In the genomic region with DNA sequence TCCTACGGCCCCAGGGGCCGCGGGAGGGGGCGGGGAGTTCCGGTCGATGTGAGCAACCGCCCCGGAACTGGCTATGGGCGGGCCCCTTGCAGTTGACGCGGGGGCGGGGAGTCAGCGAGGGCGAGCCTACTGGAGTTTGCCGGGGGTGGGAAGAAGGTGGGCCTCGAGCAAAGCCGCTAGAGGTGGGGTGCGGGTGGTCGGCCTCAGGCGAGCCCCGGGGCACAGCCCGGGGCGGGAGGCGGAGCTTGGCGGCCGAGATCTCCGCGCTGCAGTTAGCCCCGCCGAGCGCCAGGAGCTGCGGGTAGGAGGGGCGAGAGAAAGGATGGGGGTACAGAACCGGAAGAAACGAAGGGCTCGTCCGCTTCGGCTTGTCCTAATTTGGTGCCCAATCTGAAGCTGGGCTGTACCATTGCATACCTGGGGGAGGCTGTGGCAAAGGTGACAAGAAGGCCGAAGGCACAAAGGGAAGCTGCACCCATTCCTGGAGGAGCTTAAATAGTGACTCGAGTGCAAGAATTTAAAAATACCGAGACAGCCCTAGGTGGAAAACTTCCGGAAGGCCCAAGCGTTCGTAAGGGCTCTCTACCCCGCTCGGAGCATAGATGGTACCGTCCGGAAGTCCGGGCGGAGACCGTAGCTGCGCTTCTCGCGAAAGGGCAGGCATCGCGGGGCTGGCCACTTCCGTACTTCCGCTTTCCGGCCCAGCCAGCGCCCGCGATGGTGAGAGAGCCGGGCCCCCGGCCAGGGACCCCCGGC, we compare ENCODE assay signal across 8 cellular contexts. TPM values are rescaled to one million over a fixed set of nuclear protein-coding genes. Genes with fewer than 3 reads are reported as not detected.
A peak's percentile ranks its signal among the peaks of the same experiment; 100 is the strongest.
DNase-seq lines count a peak whose midpoint lies in the region; ATAC-seq and TF ChIP-seq lines count a peak whose summit lies in the region.

Gene ARPC4 (plus strand): TSS at position 678 of the 756 bp plus-strand sequence. CDS start 40 bp downstream, at position 718.
A gene with protein sequence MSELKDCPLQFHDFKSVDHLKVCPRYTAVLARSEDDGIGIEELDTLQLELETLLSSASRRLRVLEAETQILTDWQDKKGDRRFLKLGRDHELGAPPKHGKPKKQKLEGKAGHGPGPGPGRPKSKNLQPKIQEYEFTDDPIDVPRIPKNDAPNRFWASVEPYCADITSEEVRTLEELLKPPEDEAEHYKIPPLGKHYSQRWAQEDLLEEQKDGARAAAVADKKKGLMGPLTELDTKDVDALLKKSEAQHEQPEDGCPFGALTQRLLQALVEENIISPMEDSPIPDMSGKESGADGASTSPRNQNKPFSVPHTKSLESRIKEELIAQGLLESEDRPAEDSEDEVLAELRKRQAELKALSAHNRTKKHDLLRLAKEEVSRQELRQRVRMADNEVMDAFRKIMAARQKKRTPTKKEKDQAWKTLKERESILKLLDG (minus strand): TSS at position 69 of the 756 bp plus-strand sequence. CDS start 1,007 bp downstream, outside the sequence.

- peak within 1 kb of the TSS; percentile 99 for H3K4me3 Mint-ChIP-seq in CD4-positive, alpha-beta T cell
- H3K4me3 Mint-ChIP-seq in activated CD4-positive, alpha-beta memory T cell treated with anti-CD3 and anti-CD28 coated beads for 36 hours, result peak within 1 kb of the TSS; percentile 99

- H3K36me3 ChIP-seq in right lobe of liver, result peaks cover 0 to 26% (median 9%) of the 10 kb centered on the region in 4 donors

- ATAC-seq in CD4-positive, alpha-beta T cell (ENCODE audit: poor library complexity), result peak; percentile 85
- peak; percentile 83 for ATAC-seq in GM19455 (IDR thresholded peaks at IDR 0.05; ENCODE audit: unreplicated experiment)
- ATAC-seq in right lobe of liver, result peak; percentile 93 to 95 (median 94)

- H3K4me1 Mint-ChIP-seq in CD4-positive, alpha-beta T cell (ENCODE audit: low read depth), result peaks cover 76% of the 10 kb centered on the region
- peaks cover 65% of the 10 kb centered on the region for H3K4me1 Mint-ChIP-seq in activated CD4-positive, alpha-beta memory T cell treated with anti-CD3 and anti-CD28 coated beads for 36 hours (ENCODE audit: low read depth)

- DNase-seq in CD4-positive, alpha-beta T cell, result peak; percentile 82 to 90 (median 87)
- DNase-seq in HK-2 (ENCODE audit: unreplicated experiment), result peak; percentile 87
- peak; percentile 82 for DNase-seq in NCI-H82 treated with DMSO at 0.1 percent for 48 hours (lab: John Stamatoyannopoulos, UW; ENCODE audit: unreplicated experiment)
- peak; percentile 93 for DNase-seq in activated CD4-positive, alpha-beta memory T cell treated with anti-CD3 and anti-CD28 coated beads for 36 hours
- peak; percentile 93 to 96 for DNase-seq in dermis microvascular lymphatic vessel endothelial cell (ENCODE audit: low read depth in 2 of 2)
- peak; percentile 94 to 95 (median 95) for DNase-seq in right lobe of liver
- DNase-seq in stimulated activated CD4-positive, alpha-beta T cell treated with anti-CD3 and anti-CD28 coated beads, Interleukin-4, amount 100 ng/mL, for 24 hours, result peak; percentile 89

- no peaks in the 10 kb centered on the region for H3K9me3 ChIP-seq in CD4-positive, alpha-beta T cell (ENCODE audit: control insufficient read depth, low read length)
- no peaks in the 10 kb centered on the region for H3K9me3 ChIP-seq in right lobe of liver

- peaks cover 0 to 14% (median 8%) of the 10 kb centered on the region in 4 donors for H3K4me1 ChIP-seq in right lobe of liver

- H3K9me3 Mint-ChIP-seq in CD4-positive, alpha-beta T cell, result no peaks in the 10 kb centered on the region
- H3K9me3 Mint-ChIP-seq in activated CD4-positive, alpha-beta memory T cell treated with anti-CD3 and anti-CD28 coated beads for 36 hours, result no peaks in the 10 kb centered on the region

- peak within 1 kb of the TSS; percentile 78 to 94 (median 84) for H3K4me3 ChIP-seq in right lobe of liver

- CTCF ChIA-PET in CD4-positive, alpha-beta T cell (lab: Charles Lee), result interaction anchor here (0.6 to 1.5 kb wide), 5 partner anchors 16 to 140 kb away, joined by 4 to 8 read pairs (median 6); partner anchors contain the start of genes CRELD1 and OGG1
- CTCF ChIA-PET in activated CD4-positive, alpha-beta memory T cell treated with anti-CD3 and anti-CD28 coated beads for 36 hours (lab: Charles Lee), result interaction anchor here (0.7 to 1.5 kb wide), 14 partner anchors 10 to 393 kb away, joined by 3 to 14 read pairs (median 4); partner anchors contain the start of genes BRPF1, OGG1 and TTLL3

- H3K27ac ChIP-seq in CD4-positive, alpha-beta T cell (ENCODE audit: low read depth, low read length), result peak within 1 kb of the TSS; percentile 95
- H3K27ac ChIP-seq in right lobe of liver, result peak within 1 kb of the TSS; percentile 92 to 99 (median 99)

- peak within 1 kb of the TSS; percentile 99 for H3K27ac Mint-ChIP-seq in CD4-positive, alpha-beta T cell
- peak within 1 kb of the TSS; percentile 99 for H3K27ac Mint-ChIP-seq in activated CD4-positive, alpha-beta memory T cell treated with anti-CD3 and anti-CD28 coated beads for 36 hours

- TF ChIP-seq POLR2A in right lobe of liver (IDR thresholded peaks at IDR 0.05), result peak; percentile 71

- no peaks in the 10 kb centered on the region for H3K27me3 ChIP-seq in CD4-positive, alpha-beta T cell (ENCODE audit: control insufficient read depth, insufficient read depth, low read length)
- H3K27me3 ChIP-seq in right lobe of liver, result no peaks in the 10 kb centered on the region

- peaks cover 73% of the 10 kb centered on the region for H3K36me3 Mint-ChIP-seq in CD4-positive, alpha-beta T cell (ENCODE audit: low read depth)
- peaks cover 57% of the 10 kb centered on the region for H3K36me3 Mint-ChIP-seq in activated CD4-positive, alpha-beta memory T cell treated with anti-CD3 and anti-CD28 coated beads for 36 hours

- no peak for TF ChIP-seq CTCF in CD4-positive, alpha-beta T cell (IDR thresholded peaks at IDR 0.05)
- TF ChIP-seq CTCF in right lobe of liver (IDR thresholded peaks at IDR 0.05), result no peak

- 0% methylated on average over 23 of the region's 65 CpGs for WGBS in right lobe of liver (ENCODE audit: insufficient coverage, low coverage, low lambda C conversion rate, missing lambda C conversion rate)

- POLR2A ChIA-PET in CD4-positive, alpha-beta T cell (lab: Charles Lee), result interaction anchor here (0.8 to 2.7 kb wide), 34 partner anchors 11 to 528 kb away, joined by 3 to 64 read pairs (median 5); partner anchors contain the start of genes BRPF1, CAMK1, CRELD1 and EMC3
- POLR2A ChIA-PET in activated CD4-positive, alpha-beta memory T cell treated with anti-CD3 and anti-CD28 coated beads for 36 hours (lab: Charles Lee), result interaction anchor here (0.9 to 2.0 kb wide), 15 partner anchors 11 to 456 kb away, joined by 3 to 24 read pairs (median 5); partner anchors contain the start of genes BRPF1, CAMK1, OGG1 and SETD5

- no peaks in the 10 kb centered on the region for H3K27me3 Mint-ChIP-seq in CD4-positive, alpha-beta T cell
- no peaks in the 10 kb centered on the region for H3K27me3 Mint-ChIP-seq in activated CD4-positive, alpha-beta memory T cell treated with anti-CD3 and anti-CD28 coated beads for 36 hours

- intact Hi-C loops in CD4-positive, alpha-beta T cell (cut with DNase I, micrococcal nuclease), result loop anchor here (1.0 to 10.0 kb wide), 11 partner anchors 16 to 530 kb away; partner anchors contain the start of genes BRPF1 (in 2 of the 2), MTMR14 (in 2 of the 2), EMC3 (in 1 of the 2) and RPUSD3 (in 1 of the 2)
- intact Hi-C loops in activated CD4-positive, alpha-beta memory T cell treated with anti-CD3 and anti-CD28 coated beads for 36 hours (cut with micrococcal nuclease), result loop anchor here (1.0 to 5.0 kb wide), 9 partner anchors 14 to 395 kb away; partner anchors contain the start of genes BRPF1, CRELD1, FANCD2 and MTMR14
- intact Hi-C loops in right lobe of liver (cut with DNase I), result no loop called here

RNA-seq across cellular contexts. Expression of gene ARPC4, which starts in this region (rescaled TPM):
- 10 to 100 TPM; 88.7 to 91.3 TPM for total RNA-seq in CD4-positive, alpha-beta T cell
- 100 to 1,000 TPM; 237 to 240 TPM for total RNA-seq in activated CD4-positive, alpha-beta memory T cell treated with anti-CD3 and anti-CD28 coated beads for 36 hours
- total RNA-seq in dermis microvascular lymphatic vessel endothelial cell (251 and 317 TPM in 2 replicates), right lobe of liver (10 to 100 TPM; 42.0 to 80.3 (median 57.3) TPM)

RNA-seq across cellular contexts. Expression of the second gene that starts in this region (rescaled TPM):
- total RNA-seq in CD4-positive, alpha-beta T cell, result 10 to 100 TPM; 14.7 to 16.5 TPM
- 10 to 100 TPM; 86.9 to 92.1 TPM for total RNA-seq in activated CD4-positive, alpha-beta memory T cell treated with anti-CD3 and anti-CD28 coated beads for 36 hours
- total RNA-seq in dermis microvascular lymphatic vessel endothelial cell (23.7 and 26.2 TPM in 2 replicates), right lobe of liver (10 to 100 TPM; 24.6 to 43.8 (median 28.1) TPM)

Comparison
In these comparisons a context has a peak if more than half of its experiments do, and no peak if none do; other contexts are left out.
1. Peak in every context shown above with its lines: DNase-seq, ATAC-seq, H3K4me3 ChIP-seq and H3K27ac ChIP-seq.
2. intact Hi-C loops: an anchor here in CD4-positive, alpha-beta T cell (1.0 to 10.0 kb wide) and activated CD4-positive, alpha-beta memory T cell treated with anti-CD3 and anti-CD28 coated beads for 36 hours (1.0 to 5.0 kb wide); none called in right lobe of liver.